In genomic region chr17:37017355-37017754, GRCh38 we compare ENCODE assay signal across 19 cellular contexts.
DNase-seq lines count a peak whose midpoint lies in the region; ATAC-seq and TF ChIP-seq lines count a peak whose summit lies in the region.
"Had no signal": no experiment of that assay in that cellular context is flagged by ENCODE, and none has a peak within 500 bp of the region (broad histone marks: within the 10 kb centered on the region; RNA-seq: fewer than 3 reads in every experiment).

No MANE protein-coding gene starts in this region.

- TF ChIP-seq CTCF in H9 (conservative IDR thresholded peaks at IDR 0.05) (no peak), HEK293 (tag by site-specific recombination; IDR thresholded peaks at IDR 0.05) (no peak), VCaP (conservative IDR thresholded peaks at IDR 0.05) (no peak), glutamatergic neuron (IDR thresholded peaks at IDR 0.05; ENCODE audit: partially characterized antibody, unreplicated experiment) (no peak), gastrocnemius medialis (IDR thresholded peaks at IDR 0.05 in 4 of 5, conservative IDR thresholded peaks at IDR 0.05 in 1 of 5) (no peak)

- no CpG with 5 or more reads among the region's 1 CpG for WGBS in H9 (ENCODE audit: extremely low coverage, insufficient read length, low lambda C conversion rate)

- intact Hi-C loops in gastrocnemius medialis (cut with DNase I; ENCODE audit: low total_unique reads): no loop called here

- H4K8ac ChIP-seq in H9 (replicated peaks; ENCODE audit: insufficient read length, low read depth, low read length): no peak overlapping the region

- H3K9me3 ChIP-seq in H9 (ENCODE audit: control insufficient read depth, low read depth, low read length): no peaks in the 10 kb centered on the region
- no peaks in the 10 kb centered on the region for H3K9me3 ChIP-seq in HEK293 (ENCODE audit: control insufficient read depth, insufficient read depth, low read depth, low read length)
- no peaks in the 10 kb centered on the region for H3K9me3 ChIP-seq in gastrocnemius medialis
- H3K9me3 ChIP-seq: BE2C had no signal

- POLR2A ChIA-PET in HEK293 (lab: Yijun Ruan, JAX): no interaction called here

- no peak overlapping the region for H3K56ac ChIP-seq in H9 (ENCODE audit: insufficient read length, low read depth, low read length)

- DNase-seq in H9: no peak
- DNase-seq in glutamatergic neuron: no peak
- DNase-seq in effector memory CD8-positive, alpha-beta T cell: no peak
- no peak for DNase-seq in gastrocnemius medialis
- no peak for DNase-seq in DMS79 (lab: John Stamatoyannopoulos, UW)
- DNase-seq: ACHN; BE2C; C1 segment of cervical spinal cord; CD4-positive, CD25-positive, alpha-beta regulatory T cell; CD8-positive, alpha-beta memory T cell; COR-L47; DMS 273 treated with DMSO at 0.1 percent for 48 hours; DMS53; HCEC 1CT; HFFc6 had no signal

- no peak overlapping the region for H2BK5ac ChIP-seq in H9 (ENCODE audit: insufficient read length, low read length)

- H3K79me2 ChIP-seq in H9 (ENCODE audit: insufficient read depth, low read length): no peaks in the 10 kb centered on the region

- H3K23me2 ChIP-seq in H9 (ENCODE audit: insufficient read length, low read depth, low read length, poor library complexity, severe bottlenecking): no peaks in the 10 kb centered on the region

- no peaks in the 10 kb centered on the region for H3K79me1 ChIP-seq in H9 (ENCODE audit: insufficient read depth, low read depth, low read length, poor library complexity, severe bottlenecking)

- CTCF ChIA-PET in HEK293 (lab: Yijun Ruan, JAX): interaction anchor here (0.7 to 1.1 kb wide), 3 partner anchors 9 to 1645 kb away, joined by 3 to 6 read pairs (median 3); no protein-coding TSS in a partner anchor

- H3K27ac Mint-ChIP-seq in H9 (peak overlapping the region in 1 of 3 experiments; percentile 56; a peak in 1 of 7 replicates), glutamatergic neuron (ENCODE audit: unreplicated experiment) (peak overlapping the region; percentile 18)
- H3K27ac Mint-ChIP-seq in effector memory CD8-positive, alpha-beta T cell: peak overlapping the region in 1 of 2 donors; percentile 54
- H3K27ac Mint-ChIP-seq: HFFc6 had no signal

- H3K27me3 ChIP-seq in H9 (ENCODE audit: insufficient read depth, low read length) (no peaks in the 10 kb centered on the region), gastrocnemius medialis (no peaks in the 10 kb centered on the region)
- H3K27me3 ChIP-seq: BE2C had no signal

- no peak overlapping the region for H3K18ac ChIP-seq in H9 (ENCODE audit: insufficient read length, low read depth, low read length)

- no peak overlapping the region for H3K14ac ChIP-seq in H9 (ENCODE audit: insufficient read depth, low read length)

- H3K36me3 ChIP-seq in HEK293 (ENCODE audit: control insufficient read depth in 2 of 2, insufficient read depth in 1 of 2, low read length in 2 of 2): peaks cover 3 to 20% of the 10 kb centered on the region in 2 experiments; a peak in 1 of 3 replicates
- no peaks in the 10 kb centered on the region for H3K36me3 ChIP-seq in gastrocnemius medialis

- no peak overlapping the region for H3K27ac ChIP-seq in H9 (ENCODE audit: insufficient read length, low read depth, low read length)
- no peak overlapping the region for H3K27ac ChIP-seq in HEK293 (ENCODE audit: extremely low read depth, low read depth, low read length)
- H3K27ac ChIP-seq in VCaP: peak overlapping the region; percentile 34
- no peak overlapping the region for H3K27ac ChIP-seq in gastrocnemius medialis

- H2BK12ac ChIP-seq in H9 (ENCODE audit: insufficient read length, low read depth, low read length): no peak overlapping the region

- no peaks in the 10 kb centered on the region for H3K4me1 ChIP-seq in H9 (ENCODE audit: insufficient read depth, low read length)
- H3K4me1 ChIP-seq in HEK293 (ENCODE audit: control insufficient read depth, insufficient read depth, low read length): peaks cover 8% of the 10 kb centered on the region; the same call in 1 of the 2 replicates
- H3K4me1 ChIP-seq in gastrocnemius medialis: peaks cover 0 to 10% of the 10 kb centered on the region in 2 donors

- H4K91ac ChIP-seq in H9 (ENCODE audit: insufficient read length, low read depth, low read length): no peak overlapping the region

- H3T11ph ChIP-seq in H9 (ENCODE audit: low read length): no peak overlapping the region

- no peak overlapping the region for H3K4me3 ChIP-seq in HEK293 (ENCODE audit: low read depth, low read length)
- no peak overlapping the region for H3K4me3 ChIP-seq in gastrocnemius medialis

- H4K20me1 ChIP-seq in H9 (ENCODE audit: control insufficient read depth, insufficient read depth, insufficient read length): no peaks in the 10 kb centered on the region

- no peak overlapping the region for H3K4ac ChIP-seq in H9 (ENCODE audit: low read depth, low read length)

- no peak overlapping the region for H3K23ac ChIP-seq in H9 (ENCODE audit: insufficient read length, low read depth, low read length)

- peaks cover 36 to 39% of the 10 kb centered on the region in 2 experiments for H3K4me1 Mint-ChIP-seq in H9
- peaks cover 21% of the 10 kb centered on the region for H3K4me1 Mint-ChIP-seq in glutamatergic neuron (ENCODE audit: low read depth, unreplicated experiment)
- peaks cover 3 to 19% of the 10 kb centered on the region in 2 donors for H3K4me1 Mint-ChIP-seq in effector memory CD8-positive, alpha-beta T cell (ENCODE audit: low read depth in 2 of 2)

- no peak overlapping the region for H2BK120ac ChIP-seq in H9 (ENCODE audit: low read depth, low read length, poor library complexity, severe bottlenecking)

- H2AK5ac ChIP-seq in H9 (ENCODE audit: insufficient read length, low read length): no peak overlapping the region

- H2BK15ac ChIP-seq in H9 (ENCODE audit: low read depth, low read length): 0 out of 2 replicates have a peak overlapping the region, but pooled peaks have one; percentile 65

- H4K5ac ChIP-seq in H9 (ENCODE audit: insufficient read length, low read depth, low read length): no peak overlapping the region

- H3K36me3 Mint-ChIP-seq in H9 (ENCODE audit: insufficient read depth in 1 of 3, low read depth in 3 of 3) (peaks cover 2 to 9% (median 3%) of the 10 kb centered on the region in 3 experiments; a peak in 4 of 7 replicates), glutamatergic neuron (ENCODE audit: unreplicated experiment) (no peaks in the 10 kb centered on the region)
- peaks cover 18% of the 10 kb centered on the region for H3K36me3 Mint-ChIP-seq in effector memory CD8-positive, alpha-beta T cell (ENCODE audit: insufficient read depth)

- in situ Hi-C loops in gastrocnemius medialis (cut with MboI; ENCODE audit: low sequenced_read_pairs in 4 of 4): no loop called here

- H3K4me2 ChIP-seq in H9 (ENCODE audit: insufficient read depth, insufficient read length, low read length): no peak overlapping the region

- no peak overlapping the region for H3K4me3 Mint-ChIP-seq in H9
- no peak overlapping the region for H3K4me3 Mint-ChIP-seq in glutamatergic neuron (ENCODE audit: unreplicated experiment)
- H3K4me3 Mint-ChIP-seq in effector memory CD8-positive, alpha-beta T cell: no peak overlapping the region
- H3K4me3 Mint-ChIP-seq: CD4-positive, CD25-positive, alpha-beta regulatory T cell; CD8-positive, alpha-beta memory T cell; HFFc6; IgD-negative memory B cell had no signal

- H3K27me3 Mint-ChIP-seq in H9 (ENCODE audit: low read depth): no peaks in the 10 kb centered on the region
- peaks cover 1% of the 10 kb centered on the region for H3K27me3 Mint-ChIP-seq in glutamatergic neuron (ENCODE audit: unreplicated experiment)
- H3K27me3 Mint-ChIP-seq in effector memory CD8-positive, alpha-beta T cell: no peaks in the 10 kb centered on the region
- H3K27me3 Mint-ChIP-seq: CD4-positive, CD25-positive, alpha-beta regulatory T cell; CD8-positive, alpha-beta memory T cell; IgD-negative memory B cell had no signal

- no peak for TF ChIP-seq POLR2A in gastrocnemius medialis (IDR thresholded peaks at IDR 0.05)

- H3K9me3 Mint-ChIP-seq in H9 (no peaks in the 10 kb centered on the region), glutamatergic neuron (ENCODE audit: unreplicated experiment) (no peaks in the 10 kb centered on the region)
- no peaks in the 10 kb centered on the region for H3K9me3 Mint-ChIP-seq in effector memory CD8-positive, alpha-beta T cell
- H3K9me3 Mint-ChIP-seq: CD4-positive, CD25-positive, alpha-beta regulatory T cell; CD8-positive, alpha-beta memory T cell; HFFc6; IgD-negative memory B cell had no signal

- no peak overlapping the region for H2BK20ac ChIP-seq in H9 (ENCODE audit: low read depth, low read length, poor library complexity, severe bottlenecking)

- no peak for ATAC-seq in effector memory CD8-positive, alpha-beta T cell (replicated peaks)
- no peak for ATAC-seq in gastrocnemius medialis
- ATAC-seq: HepG2 had no signal

- H3K9ac ChIP-seq in H9 (ENCODE audit: extremely low read depth, insufficient read length, low read length): no peak overlapping the region

- H2AFZ ChIP-seq in H9 (ENCODE audit: low read length): no peak overlapping the region

TF ChIP-seq in HEK293, 187 proteins besides CTCF, POLR2A, EP300 and RAD21 (continues in another document):
- peak; percentile 55; the same call in 1 of the 2 replicates for TF ChIP-seq PRDM6 (tag by site-specific recombination; IDR thresholded peaks at IDR 0.05)
- TF ChIP-seq AEBP2 (tag by site-specific recombination; IDR thresholded peaks at IDR 0.05; ENCODE audit: borderline replicate concordance): no peak
- TF ChIP-seq OSR2 (tag by site-specific recombination; IDR thresholded peaks at IDR 0.05): 0 out of 2 replicates have a peak, but pooled peaks have one; percentile 15
